Comparison of ENCODE assay signal across 1 cellular context in genomic region chr19:38663957-38664502, GRCh38.
A peak's percentile ranks its signal among the peaks of the same experiment; 100 is the strongest.
TF ChIP-seq lines count a peak whose summit lies in the region.

No MANE protein-coding gene starts in this region.

TF ChIP-seq in K562, 482 proteins besides CTCF, POLR2A, EP300 and RAD21:
- TF ChIP-seq DACH1 (IDR thresholded peaks at IDR 0.05; ENCODE audit: partially characterized antibody) (no peak), THRB (CRISPR knock-in tag; conservative IDR thresholded peaks at IDR 0.05) (no peak), NEUROD1 (IDR thresholded peaks at IDR 0.05; ENCODE audit: borderline replicate concordance, low read depth, low read length, partially characterized antibody) (no peak), POLR2G (IDR thresholded peaks at IDR 0.05; ENCODE audit: low read depth, low read length) (0 out of 2 replicates have a peak, but pooled peaks have one; percentile 41), CBX3 (IDR thresholded peaks at IDR 0.05; ENCODE audit: borderline replicate concordance in 1 of 2, low read length in 2 of 2) (peak in 1 of 2 experiments; percentile 37; a peak in 1 of 3 replicates), TCF3 (CRISPR knock-in tag; IDR thresholded peaks at IDR 0.05) (peak; percentile 51; the same call in 1 of the 2 replicates), ZNF395 (CRISPR knock-in tag; IDR thresholded peaks at IDR 0.05) (0 out of 2 replicates have a peak, but pooled peaks have one; percentile 32), CBFB (CRISPR knock-in tag; IDR thresholded peaks at IDR 0.05) (peak; percentile 74), SAFB (IDR thresholded peaks at IDR 0.05; ENCODE audit: borderline replicate concordance, low read depth, low read length) (no peak), CSDE1 (IDR thresholded peaks at IDR 0.05) (no peak), CC2D1A (IDR thresholded peaks at IDR 0.05) (no peak), ZKSCAN8 (CRISPR knock-in tag; IDR thresholded peaks at IDR 0.05) (0 out of 2 replicates have a peak, but pooled peaks have one; percentile 14), ZNF707 (CRISPR knock-in tag; conservative IDR thresholded peaks at IDR 0.05) (no peak), DNMT1 (IDR thresholded peaks at IDR 0.05) (no peak), ZNF24 (IDR thresholded peaks at IDR 0.05) (no peak), PATZ1 (CRISPR knock-in tag; IDR thresholded peaks at IDR 0.05; ENCODE audit: borderline replicate concordance) (no peak), ZC3H4 (CRISPR knock-in tag; IDR thresholded peaks at IDR 0.05; ENCODE audit: borderline replicate concordance) (0 out of 2 replicates have a peak, but pooled peaks have one; percentile 26), ZNF12 (CRISPR knock-in tag; IDR thresholded peaks at IDR 0.05) (0 out of 2 replicates have a peak, but pooled peaks have one; percentile 46), HNRNPUL1 (IDR thresholded peaks at IDR 0.05; ENCODE audit: low read length) (no peak), ZNF143 (CRISPR knock-in tag; IDR thresholded peaks at IDR 0.05) (peak; percentile 70), SLC30A9 (CRISPR knock-in tag; IDR thresholded peaks at IDR 0.05) (no peak), PTTG1 (tag; IDR thresholded peaks at IDR 0.05; ENCODE audit: low read depth) (no peak), CBFA2T3 (IDR thresholded peaks at IDR 0.05) (peak; percentile 16; the same call in 1 of the 2 replicates), GTF3C2 (IDR thresholded peaks at IDR 0.05; ENCODE audit: borderline replicate concordance, extremely low read depth, insufficient read length) (no peak), UBTF (IDR thresholded peaks at IDR 0.05; ENCODE audit: borderline replicate concordance in 1 of 2, low read depth in 2 of 2, low read length in 2 of 2) (0 out of 4 replicates have a peak, but pooled peaks of 1 of the 2 experiments have one; percentile 9), FOXK1 (CRISPR knock-in tag; IDR thresholded peaks at IDR 0.05; ENCODE audit: borderline replicate concordance) (0 out of 2 replicates have a peak, but pooled peaks have one; percentile 6), VEZF1 (CRISPR knock-in tag; IDR thresholded peaks at IDR 0.05) (peak; percentile 9; the same call in 1 of the 2 replicates), HMGN3 (IDR thresholded peaks at IDR 0.05; ENCODE audit: borderline replicate concordance, extremely low read depth, insufficient read length, low read depth, low read length) (peak; percentile 29), BCLAF1 (IDR thresholded peaks at IDR 0.05; ENCODE audit: borderline replicate concordance in 1 of 2, control insufficient read depth in 1 of 2, low read depth in 2 of 2, low read length in 1 of 2) (0 out of 4 replicates have a peak, but pooled peaks of 1 of the 2 experiments have one; percentile 33), SIN3A (IDR thresholded peaks at IDR 0.05; ENCODE audit: borderline replicate concordance in 2 of 2, control insufficient read depth in 1 of 2, low read depth in 2 of 2, low read length in 2 of 2) (peak in 1 of 2 experiments; percentile 58; a peak in 1 of 4 replicates), ZBTB11 (CRISPR knock-in tag; IDR thresholded peaks at IDR 0.05) (peak in 2 of 3 experiments; percentile 55 to 95; a peak in 3 of 6 replicates), GATA2 (CRISPR knock-in tag; IDR thresholded peaks at IDR 0.05) (peak; percentile 44; the same call in 1 of the 2 replicates), SP1 (CRISPR knock-in tag; IDR thresholded peaks at IDR 0.05) (0 out of 2 replicates have a peak, but pooled peaks have one; percentile 25), ZNF639 (CRISPR knock-in tag; conservative IDR thresholded peaks at IDR 0.05 in 1 of 2, IDR thresholded peaks at IDR 0.05 in 1 of 2) (no peak)
